25 cellular contexts compared by ENCODE assay signal in the genomic region with DNA sequence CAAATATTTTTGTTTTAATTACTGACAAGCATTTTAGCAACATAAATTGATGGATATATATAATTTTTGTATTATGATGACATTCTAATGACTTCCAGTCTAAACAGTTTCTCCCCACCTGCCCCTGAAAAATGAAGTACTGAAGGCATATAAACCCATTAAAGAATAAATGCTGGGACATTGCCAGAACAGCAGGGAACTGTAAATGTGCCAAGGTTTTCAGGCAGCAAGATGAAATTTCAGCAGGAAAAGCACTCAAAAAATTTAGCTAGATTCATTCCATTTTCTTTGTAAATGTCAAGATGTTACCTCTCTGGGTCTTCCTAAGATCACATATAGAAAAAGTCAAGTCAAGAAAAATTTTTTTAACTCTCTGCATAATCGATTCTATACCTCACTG. TPM values are rescaled to one million over a fixed set of nuclear protein-coding genes. Genes with fewer than 3 reads are reported as not detected.
"Had no signal": no experiment of that assay in that cellular context is flagged by ENCODE, and none has a peak within 500 bp of the region (broad histone marks: within the 10 kb centered on the region; RNA-seq: fewer than 3 reads in every experiment).

No MANE protein-coding gene starts in this region.

- H3K27ac Mint-ChIP-seq: activated B cell treated with CpG ODN at 0.5 μM for 24 hours; activated CD4-positive, alpha-beta T cell treated with anti-CD3 and anti-CD28 coated beads, Interleukin-2, amount 10 ng/mL, durations not matched to agents 24 days and 14 days; activated CD8-positive, alpha-beta memory T cell treated with anti-CD3 and anti-CD28 coated beads, Interleukin-2, amount 10 ng/mL, durations not matched to agents 7 days and 5 days; activated naive CD4-positive, alpha-beta T cell treated with anti-CD3 and anti-CD28 coated beads, Interleukin-2, amount 50 U/mL, for 72 hours; activated naive CD8-positive, alpha-beta T cell treated with anti-CD3 and anti-CD28 coated beads, Interleukin-2, amount 50 U/mL, for 24 hours; T-helper 1 cell treated with Interleukin-12 subunit alpha and Interleukin-12 subunit beta and Interleukin-4 antibody, amounts not matched to agents 30 μg/mL and 1 μg/mL, for 36 hours had no signal

- H3K4me1 Mint-ChIP-seq: activated B cell treated with CpG ODN at 0.5 μM for 24 hours; activated CD4-positive, alpha-beta T cell treated with anti-CD3 and anti-CD28 coated beads, Interleukin-2, amount 10 ng/mL, durations not matched to agents 24 days and 14 days; activated CD8-positive, alpha-beta memory T cell treated with anti-CD3 and anti-CD28 coated beads, Interleukin-2, amount 10 ng/mL, durations not matched to agents 7 days and 5 days; activated naive CD8-positive, alpha-beta T cell treated with anti-CD3 and anti-CD28 coated beads, Interleukin-2, amount 50 U/mL, for 24 hours had no signal

- DNase-seq: activated B cell treated with CpG ODN at 0.5 μM for 24 hours; activated CD4-positive, alpha-beta T cell treated with anti-CD3 and anti-CD28 coated beads for 1 hour; activated CD4-positive, alpha-beta T cell treated with anti-CD3 and anti-CD28 coated beads, Interleukin-2, amount 10 ng/mL, durations not matched to agents 24 days and 14 days; activated CD4-positive, alpha-beta T cell treated with anti-CD3 and anti-CD28 coated beads, Interleukin-2, amount 50 U/mL, for 48 hours; activated CD8-positive, alpha-beta memory T cell treated with anti-CD3 and anti-CD28 coated beads, Interleukin-2, amount 10 ng/mL, durations not matched to agents 7 days and 5 days; activated effector memory CD4-positive, alpha-beta T cell treated with anti-CD3 and anti-CD28 coated beads, Interleukin-2, amount 50 U/mL, for 16 hours; activated naive CD4-positive, alpha-beta T cell treated with Interleukin-2 at 50 U/mL for 16 hours; activated naive CD8-positive, alpha-beta T cell treated with anti-CD3 and anti-CD28 coated beads, Interleukin-2, amount 50 U/mL, for 24 hours; activated T-cell treated with anti-CD3 and anti-CD28 coated beads, Interleukin-2, amount 50 U/mL, for 4 hours; amygdala; KG1; NCI-H1092; NCI-H1436; NCI-H187 treated with DMSO at 0.1 percent for 48 hours; NCI-H2081 treated with DMSO at 0.1 percent for 48 hours; NCI-H226; NCI-H526; NCI-H82; PC-3; SHP77; T-helper 9 cell had no signal

- H3K27me3 Mint-ChIP-seq: activated B cell treated with CpG ODN at 0.5 μM for 24 hours; activated CD4-positive, alpha-beta T cell treated with anti-CD3 and anti-CD28 coated beads, Interleukin-2, amount 10 ng/mL, durations not matched to agents 24 days and 14 days; activated CD8-positive, alpha-beta memory T cell treated with anti-CD3 and anti-CD28 coated beads, Interleukin-2, amount 10 ng/mL, durations not matched to agents 7 days and 5 days; activated naive CD8-positive, alpha-beta T cell treated with anti-CD3 and anti-CD28 coated beads, Interleukin-2, amount 50 U/mL, for 24 hours had no signal

- H3K4me3 Mint-ChIP-seq: activated B cell treated with CpG ODN at 0.5 μM for 24 hours; activated CD4-positive, alpha-beta T cell treated with anti-CD3 and anti-CD28 coated beads, Interleukin-2, amount 10 ng/mL, durations not matched to agents 24 days and 14 days; activated CD8-positive, alpha-beta memory T cell treated with anti-CD3 and anti-CD28 coated beads, Interleukin-2, amount 10 ng/mL, durations not matched to agents 7 days and 5 days; activated naive CD8-positive, alpha-beta T cell treated with anti-CD3 and anti-CD28 coated beads, Interleukin-2, amount 50 U/mL, for 24 hours; activated T-cell treated with anti-CD3 and anti-CD28 coated beads, Interleukin-2, amount 50 U/mL, for 4 hours; T-helper 1 cell treated with Interleukin-12 subunit alpha and Interleukin-12 subunit beta and Interleukin-4 antibody, amounts not matched to agents 30 μg/mL and 1 μg/mL, for 36 hours had no signal

- H3K27ac ChIP-seq: coronary artery had no signal

- ATAC-seq: activated CD8-positive, alpha-beta memory T cell treated with anti-CD3 and anti-CD28 coated beads, Interleukin-2, amount 10 ng/mL, durations not matched to agents 7 days and 5 days; activated naive CD4-positive, alpha-beta T cell treated with anti-CD3 and anti-CD28 coated beads, Interleukin-2, amount 50 U/mL, for 72 hours; activated naive CD8-positive, alpha-beta T cell treated with anti-CD3 and anti-CD28 coated beads, Interleukin-2, amount 50 U/mL, for 24 hours; activated T-cell treated with anti-CD3 and anti-CD28 coated beads, Interleukin-2, amount 50 U/mL, for 4 hours; PC-3 had no signal

- H3K9me3 Mint-ChIP-seq: activated B cell treated with CpG ODN at 0.5 μM for 24 hours; activated CD4-positive, alpha-beta T cell treated with anti-CD3 and anti-CD28 coated beads, Interleukin-2, amount 10 ng/mL, durations not matched to agents 24 days and 14 days; activated naive CD4-positive, alpha-beta T cell treated with anti-CD3 and anti-CD28 coated beads, Interleukin-2, amount 50 U/mL, for 72 hours; activated naive CD8-positive, alpha-beta T cell treated with anti-CD3 and anti-CD28 coated beads, Interleukin-2, amount 50 U/mL, for 24 hours; activated T-cell treated with anti-CD3 and anti-CD28 coated beads, Interleukin-2, amount 50 U/mL, for 4 hours; T-helper 1 cell treated with Interleukin-12 subunit alpha and Interleukin-12 subunit beta and Interleukin-4 antibody, amounts not matched to agents 30 μg/mL and 1 μg/mL, for 36 hours had no signal

- H3K4me3 ChIP-seq: coronary artery had no signal

RNA-seq across cellular contexts. Expression of a gene that starts 11.0 kb away (rescaled TPM):
- total RNA-seq: activated CD4-positive, alpha-beta T cell treated with anti-CD3 and anti-CD28 coated beads, Interleukin-2, amount 10 ng/mL, durations not matched to agents 24 days and 14 days; activated CD8-positive, alpha-beta memory T cell treated with anti-CD3 and anti-CD28 coated beads, Interleukin-2, amount 10 ng/mL, durations not matched to agents 7 days and 5 days; activated T-cell treated with anti-CD3 and anti-CD28 coated beads, Interleukin-2, amount 50 U/mL, for 4 hours; MCF 10A had no signal
